In the genomic region with DNA sequence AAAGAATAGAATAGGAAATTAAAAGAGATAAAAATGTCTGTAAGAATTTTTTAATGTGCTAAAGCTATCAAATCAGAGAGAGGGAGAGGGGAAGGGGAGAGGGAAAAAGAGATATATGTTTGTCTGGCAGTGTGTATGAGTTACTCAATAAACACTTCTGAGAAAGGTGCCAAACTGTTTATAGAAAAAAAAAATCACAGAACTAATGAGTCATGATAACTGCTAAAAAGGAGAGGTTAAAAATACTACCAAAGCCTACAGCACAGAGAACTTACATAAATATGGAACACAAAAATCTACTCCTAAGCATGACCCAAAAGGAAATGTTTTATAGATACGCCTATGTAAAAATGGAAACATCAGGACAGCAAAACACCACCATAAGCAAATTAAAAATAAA, we compare ENCODE assay signal across 1 cellular context.
TF ChIP-seq lines count a peak whose summit lies in the region.

No MANE protein-coding gene starts in this region.

TF ChIP-seq in GM23338, 12 proteins besides CTCF, POLR2A, EP300 and RAD21 (continued from another document):
- no peak for TF ChIP-seq ZNF462 (CRISPR knock-in tag; IDR thresholded peaks at IDR 0.05)
- no peak for TF ChIP-seq CREB1 (CRISPR knock-in tag; IDR thresholded peaks at IDR 0.05; ENCODE audit: low read depth)
- TF ChIP-seq REST (IDR thresholded peaks at IDR 0.05; ENCODE audit: unreplicated experiment): no peak
- no peak for TF ChIP-seq NANOG (IDR thresholded peaks at IDR 0.05; ENCODE audit: borderline replicate concordance)
- no peak for TF ChIP-seq POLR2AphosphoS5 (IDR thresholded peaks at IDR 0.05; ENCODE audit: low read depth)
- TF ChIP-seq ZNF331 (CRISPR knock-in tag; IDR thresholded peaks at IDR 0.05; ENCODE audit: low read depth): no peak
- TF ChIP-seq EZH2phosphoT487 (IDR thresholded peaks at IDR 0.05; ENCODE audit: unreplicated experiment): no peak
